15 cellular contexts compared by ENCODE assay signal in the genomic region with DNA sequence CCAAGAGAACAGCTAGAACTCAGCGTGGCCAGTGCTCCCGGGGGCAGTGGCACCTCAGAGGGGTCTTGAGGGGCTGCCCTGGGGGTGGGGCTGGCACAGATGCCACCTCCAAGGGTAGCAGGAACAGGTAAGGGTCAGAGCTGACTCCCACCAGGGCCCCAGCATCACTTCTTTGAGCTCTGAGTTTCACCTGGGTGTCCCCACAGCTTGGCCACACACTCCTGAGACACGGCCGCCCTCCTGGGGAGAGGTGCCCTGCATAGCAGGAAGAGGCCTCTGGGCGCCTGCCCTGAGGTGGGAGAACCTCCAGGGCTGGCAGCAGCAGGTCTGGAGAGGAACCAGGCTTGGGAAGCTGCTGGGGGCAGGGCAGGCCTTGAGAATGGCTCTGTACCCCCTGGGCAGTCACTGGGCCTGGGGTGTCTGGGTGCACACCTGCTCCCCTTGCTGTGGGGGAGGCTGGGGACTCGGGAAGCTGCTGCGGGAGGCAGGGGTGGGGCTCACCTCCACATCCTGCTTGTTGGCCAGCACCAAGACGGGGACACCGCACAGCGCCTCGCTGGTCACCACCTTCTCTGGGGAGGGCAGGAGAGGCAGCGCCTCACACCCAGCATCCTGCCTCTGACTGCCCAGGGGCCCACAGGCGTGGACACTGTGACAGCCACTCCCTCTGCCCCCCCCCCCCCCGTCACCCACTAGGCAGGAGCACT. TPM values are rescaled to one million over a fixed set of nuclear protein-coding genes. Genes with fewer than 3 reads are reported as not detected.
DNase-seq lines count a peak whose midpoint lies in the region; ATAC-seq and TF ChIP-seq lines count a peak whose summit lies in the region.
"Had no signal": no experiment of that assay in that cellular context is flagged by ENCODE, and none has a peak within 500 bp of the region (broad histone marks: within the 10 kb centered on the region; RNA-seq: fewer than 3 reads in every experiment).

No MANE protein-coding gene starts in this region.

- H3K4me1 ChIP-seq in heart right ventricle: peaks cover 20 to 54% (median 42%) of the 10 kb centered on the region in 9 donors

- no peaks in the 10 kb centered on the region for H3K9me3 ChIP-seq in heart right ventricle

- H3K4me3 ChIP-seq in heart right ventricle: no peak overlapping the region
- H3K4me3 ChIP-seq: cardiac muscle cell had no signal

- no peak for TF ChIP-seq CTCF in heart right ventricle (IDR thresholded peaks at IDR 0.05)

- intact Hi-C loops in cardiac septum (cut with DNase I) (no loop called here), heart right ventricle (cut with DNase I) (no loop called here)

- 77 to 88% methylated on average over 13 to 14 of the region's 14 CpGs for WGBS in heart right ventricle, 2 donors

- no peak for ATAC-seq in heart right ventricle
- no peak for ATAC-seq in HG03469 (IDR thresholded peaks at IDR 0.05; ENCODE audit: unreplicated experiment)
- no peak for ATAC-seq in GM19452 (IDR thresholded peaks at IDR 0.05; ENCODE audit: unreplicated experiment)
- ATAC-seq in HG02763 (IDR thresholded peaks at IDR 0.05; ENCODE audit: unreplicated experiment): no peak
- ATAC-seq: activated CD8-positive, alpha-beta T cell treated with anti-CD3 and anti-CD28 coated beads for 36 hours; activated naive CD4-positive, alpha-beta T cell treated with anti-CD3 and anti-CD28 coated beads, Interleukin-2, amount 50 U/mL, for 72 hours had no signal

- peaks cover 0 to 81% (median 20%) of the 10 kb centered on the region in 9 donors for H3K36me3 ChIP-seq in heart right ventricle

- DNase-seq in cardiac septum (ENCODE audit: low spot score): peak; percentile 68
- DNase-seq in heart right ventricle: no peak
- DNase-seq in islet precursor cell: peak; percentile 50
- DNase-seq in NCI-H82 treated with DMSO at 0.1 percent for 48 hours (lab: John Stamatoyannopoulos, UW; ENCODE audit: unreplicated experiment): no peak
- DNase-seq: activated CD8-positive, alpha-beta T cell treated with anti-CD3 and anti-CD28 coated beads for 36 hours; NCI-H1694 treated with DMSO at 0.1 percent for 48 hours; NCI-H524; trophoblast cell had no signal

- H3K27ac ChIP-seq in heart right ventricle: peak overlapping the region in 4 of 10 donors; percentile 15 to 93 (median 56)
- H3K27ac ChIP-seq: C4-2B, cardiac muscle cell had no signal

- H3K27me3 ChIP-seq in heart right ventricle: no peaks in the 10 kb centered on the region
- H3K27me3 ChIP-seq: cardiac muscle cell had no signal

TF ChIP-seq in PFSK-1, 5 proteins besides CTCF, POLR2A, EP300 and RAD21:
- no peak for TF ChIP-seq FOXP2 (optimal IDR thresholded peaks at IDR 0.05; ENCODE audit: borderline replicate concordance, extremely low read depth, extremely low read length, insufficient read depth)
- TF ChIP-seq SIN3A (IDR thresholded peaks at IDR 0.05; ENCODE audit: borderline replicate concordance, insufficient read depth, low read length): no peak
- peak; percentile 55; the same call in 1 of the 2 replicates for TF ChIP-seq POLR2AphosphoS5 (IDR thresholded peaks at IDR 0.05; ENCODE audit: low read depth, low read length)

RNA-seq across cellular contexts. Expression of a gene that starts 5.0 kb away (rescaled TPM):
- total RNA-seq in cardiac septum: not detected
- 1 to 10 TPM in 4 of 10 donors, under 1 TPM in 6; 0.26 to 5.1 (median 0.57) TPM for total RNA-seq in heart right ventricle
- polyA plus RNA-seq in heart right ventricle: 10 to 100 TPM; 11.7 to 12.5 TPM
- polyA plus RNA-seq in PFSK-1 (2012; ENCODE audit: insufficient read length, low read depth): 3.1 TPM
- total RNA-seq: activated CD8-positive, alpha-beta T cell treated with anti-CD3 and anti-CD28 coated beads for 36 hours; activated naive CD4-positive, alpha-beta T cell treated with anti-CD3 and anti-CD28 coated beads, Interleukin-2, amount 50 U/mL, for 72 hours had no signal

RNA-seq across cellular contexts. Expression of a gene that starts 6.3 kb away (rescaled TPM):
- total RNA-seq in cardiac septum: 40.3 TPM
- total RNA-seq in heart right ventricle: 10 to 100 TPM; 34.9 to 51.6 (median 38.8) TPM
- polyA plus RNA-seq in heart right ventricle: 10 to 100 TPM; 43.2 to 59.1 TPM
- 74.7 TPM for polyA plus RNA-seq in PFSK-1 (2012; ENCODE audit: insufficient read length, low read depth)

RNA-seq across cellular contexts. Expression of a gene that starts 6.4 kb away (rescaled TPM):
- total RNA-seq in cardiac septum (16.7 TPM), heart right ventricle (10 to 100 TPM; 11.8 to 21.7 (median 14.7) TPM)
- 10 to 100 TPM; 26.5 to 44.7 TPM for polyA plus RNA-seq in heart right ventricle
- 47.1 TPM for polyA plus RNA-seq in PFSK-1 (2012; ENCODE audit: insufficient read length, low read depth)

RNA-seq across cellular contexts. Expression of a gene that starts 35.0 kb away (rescaled TPM):
- total RNA-seq in cardiac septum (5.0 TPM), heart right ventricle (1 to 10 TPM in 9 of 10 donors, under 1 TPM in 1; 0.79 to 4.1 (median 2.7) TPM)
- 10 to 100 TPM in 1 of 2 donors, 1 to 10 TPM in 1; 4.9 to 15.7 TPM for polyA plus RNA-seq in heart right ventricle
- polyA plus RNA-seq in PFSK-1 (2012; ENCODE audit: insufficient read length, low read depth): 29.9 TPM

RNA-seq across cellular contexts. Expression of a gene that starts 38.1 kb away (rescaled TPM):
- total RNA-seq in cardiac septum (67.8 TPM), heart right ventricle (10 to 100 TPM; 64.4 to 85.3 (median 76.8) TPM)
- 100 to 1,000 TPM in 1 of 2 donors, 10 to 100 TPM in 1; 36.3 to 114 TPM for polyA plus RNA-seq in heart right ventricle
- 295 TPM for polyA plus RNA-seq in PFSK-1 (2012; ENCODE audit: insufficient read length, low read depth)

Comparison
In these comparisons a context has a peak if more than half of its experiments do, and no peak if none do; other contexts are left out.
1. DNase-seq: peak in cardiac septum (single experiment) and islet precursor cell (single experiment); none in heart right ventricle (0 of 2) and NCI-H82 treated with DMSO at 0.1 percent for 48 hours (single experiment).